Comparison of ENCODE assay signal across 8 cellular contexts in the genomic region with DNA sequence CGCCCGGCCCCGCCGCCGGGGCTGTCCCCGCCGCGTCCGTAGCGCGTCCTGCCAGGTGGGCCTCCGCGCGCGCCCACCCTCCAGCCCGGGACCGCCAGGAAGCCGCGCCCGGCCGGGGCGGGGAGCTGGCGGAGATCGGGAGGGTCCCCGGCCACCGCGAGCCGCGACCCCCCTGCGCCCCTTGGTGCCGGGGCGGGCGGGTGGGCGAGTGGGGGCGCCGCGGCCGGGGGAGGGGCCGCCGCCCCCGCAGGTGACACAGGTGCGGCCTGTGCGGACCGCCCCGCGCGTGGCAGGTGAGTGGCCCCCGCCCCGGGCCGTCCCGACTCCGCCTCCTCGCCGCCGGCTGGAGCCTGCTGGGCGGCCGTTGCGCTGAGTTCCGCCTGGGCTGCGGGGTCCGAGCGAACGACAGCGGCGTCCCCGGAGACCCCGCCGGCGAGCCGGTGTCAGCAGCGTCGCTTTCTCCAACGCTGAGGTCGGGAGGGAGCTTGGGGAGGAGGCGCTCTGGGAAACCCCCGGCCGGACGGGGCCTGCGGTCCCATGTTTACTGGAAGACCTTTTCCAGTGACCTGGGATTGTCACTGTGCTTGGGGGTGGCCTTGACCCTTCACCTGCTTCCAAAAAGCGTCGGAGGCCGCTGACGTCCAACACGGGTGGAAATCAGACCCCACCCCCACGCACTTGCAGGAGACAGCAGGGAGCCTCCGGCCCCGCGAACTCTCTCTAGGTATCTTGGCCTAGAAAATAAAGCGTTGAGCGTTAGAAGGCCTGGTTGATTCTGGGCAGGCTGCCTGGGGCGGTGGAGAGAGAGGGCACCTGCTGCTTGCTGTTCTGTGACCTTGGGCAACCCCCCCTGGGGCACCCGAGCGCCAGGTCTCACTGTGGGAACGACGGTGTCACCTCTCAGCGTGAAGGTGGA. TPM values are rescaled to one million over a fixed set of nuclear protein-coding genes. Genes with fewer than 3 reads are reported as not detected.
DNase-seq lines count a peak whose midpoint lies in the region; ATAC-seq and TF ChIP-seq lines count a peak whose summit lies in the region.

No MANE protein-coding gene starts in this region.

- ATAC-seq in GM21737 (IDR thresholded peaks at IDR 0.05; ENCODE audit: unreplicated experiment) (peak; percentile 51), gastroesophageal sphincter (peak; percentile 39)

- H3K4me1 Mint-ChIP-seq in activated T-helper 2 cell treated with anti-CD3 and anti-CD28 coated beads, Interferon-gamma antibody, Interleukin-2, Interleukin-4, amounts not matched to agents 10 μg/mL and 5 μg/mL and 100 μg/mL, durations not matched to agents 14 hours and 24 hours and 36 hours (ENCODE audit: low read depth): peaks cover 43% of the 10 kb centered on the region

- peak overlapping the region; percentile 84 for H3K4me3 Mint-ChIP-seq in activated T-helper 2 cell treated with anti-CD3 and anti-CD28 coated beads, Interferon-gamma antibody, Interleukin-2, Interleukin-4, amounts not matched to agents 10 μg/mL and 5 μg/mL and 100 μg/mL, durations not matched to agents 14 hours and 24 hours and 36 hours (ENCODE audit: low read depth)

- TF ChIP-seq CTCF in gastroesophageal sphincter (IDR thresholded peaks at IDR 0.05) (no peak), osteoblast (IDR thresholded peaks at IDR 0.05; ENCODE audit: extremely low read depth, low read depth, low read length) (no peak)

- H3K27me3 Mint-ChIP-seq in activated T-helper 2 cell treated with anti-CD3 and anti-CD28 coated beads, Interferon-gamma antibody, Interleukin-2, Interleukin-4, amounts not matched to agents 10 μg/mL and 5 μg/mL and 100 μg/mL, durations not matched to agents 14 hours and 24 hours and 36 hours (ENCODE audit: low read depth): peaks cover 17% of the 10 kb centered on the region

- H3K27ac ChIP-seq in gastroesophageal sphincter (peak overlapping the region; percentile 57 to 93 (median 88)), osteoblast (ENCODE audit: low read depth, low read length) (no peak overlapping the region)

- no peaks in the 10 kb centered on the region for H3K9me3 Mint-ChIP-seq in activated T-helper 2 cell treated with anti-CD3 and anti-CD28 coated beads, Interferon-gamma antibody, Interleukin-2, Interleukin-4, amounts not matched to agents 10 μg/mL and 5 μg/mL and 100 μg/mL, durations not matched to agents 14 hours and 24 hours and 36 hours

- peaks cover 40% of the 10 kb centered on the region for H3K36me3 Mint-ChIP-seq in activated T-helper 2 cell treated with anti-CD3 and anti-CD28 coated beads, Interferon-gamma antibody, Interleukin-2, Interleukin-4, amounts not matched to agents 10 μg/mL and 5 μg/mL and 100 μg/mL, durations not matched to agents 14 hours and 24 hours and 36 hours (ENCODE audit: low read depth)

- peak overlapping the region; percentile 70 for H3K4me3 ChIP-seq in GM08714 (ENCODE audit: low read length)
- peak overlapping the region; percentile 72 to 91 for H3K4me3 ChIP-seq in gastroesophageal sphincter
- H3K4me3 ChIP-seq in osteoblast (ENCODE audit: insufficient read depth, low read length): peak overlapping the region; percentile 78

- no peak for TF ChIP-seq EP300 in gastroesophageal sphincter (IDR thresholded peaks at IDR 0.05)

- intact Hi-C loops in activated T-helper 2 cell treated with anti-CD3 and anti-CD28 coated beads, Interferon-gamma antibody, Interleukin-2, Interleukin-4, amounts not matched to agents 10 μg/mL and 5 μg/mL and 100 μg/mL, durations not matched to agents 14 hours and 24 hours and 36 hours (cut with micrococcal nuclease): no loop called here

- TF ChIP-seq POLR2A in gastroesophageal sphincter (IDR thresholded peaks at IDR 0.05): no peak

- peak overlapping the region; percentile 90 for H3K4me2 ChIP-seq in osteoblast (ENCODE audit: insufficient read depth, low read length)

- WGBS in gastroesophageal sphincter (ENCODE audit: low coverage in 1 of 2), 2 donors: 40% methylated on average over 1 of the region's 96 CpGs; no CpG with 5 or more reads in 1 of the 2 donors

- H3K27ac Mint-ChIP-seq in activated T-helper 2 cell treated with anti-CD3 and anti-CD28 coated beads, Interferon-gamma antibody, Interleukin-2, Interleukin-4, amounts not matched to agents 10 μg/mL and 5 μg/mL and 100 μg/mL, durations not matched to agents 14 hours and 24 hours and 36 hours: peak overlapping the region; percentile 79

- H4K20me1 ChIP-seq in osteoblast (ENCODE audit: insufficient read depth, low read length): peaks cover 2% of the 10 kb centered on the region

- H3K79me2 ChIP-seq in osteoblast (ENCODE audit: insufficient read depth, low read length): peaks cover 29% of the 10 kb centered on the region

- H3K4me1 ChIP-seq in gastroesophageal sphincter (peaks cover 0 to 30% (median 7%) of the 10 kb centered on the region in 3 donors), osteoblast (ENCODE audit: insufficient read depth, low read length) (peaks cover 18% of the 10 kb centered on the region)

- peak; percentile 25 for DNase-seq in M059J (ENCODE audit: low read depth)
- DNase-seq in activated T-helper 2 cell treated with anti-CD3 and anti-CD28 coated beads, Interferon-gamma antibody, Interleukin-2, Interleukin-4, amounts not matched to agents 10 μg/mL and 5 μg/mL and 100 μg/mL, durations not matched to agents 14 hours and 24 hours and 36 hours (ENCODE audit: low spot score): peak; percentile 30
- peak; percentile 90 for DNase-seq in osteoblast (ENCODE audit: insufficient read length, low spot score, missing footprints)
- no peak for DNase-seq in amniotic stem cell (lab: John Stamatoyannopoulos, UW)
- no peak for DNase-seq in HCEC 1CT

- H3K9me3 ChIP-seq in gastroesophageal sphincter: no peaks in the 10 kb centered on the region
- H3K9me3 ChIP-seq in osteoblast (ENCODE audit: low read depth, low read length): no peaks in the 10 kb centered on the region

- H3K27me3 ChIP-seq in gastroesophageal sphincter (no peaks in the 10 kb centered on the region), osteoblast (ENCODE audit: insufficient read depth, low read length) (no peaks in the 10 kb centered on the region)

- peaks cover 0 to 34% of the 10 kb centered on the region in 2 donors for H3K36me3 ChIP-seq in gastroesophageal sphincter
- H3K36me3 ChIP-seq in osteoblast (ENCODE audit: insufficient read depth, low read length): peaks cover 25% of the 10 kb centered on the region

- H2AFZ ChIP-seq in osteoblast (ENCODE audit: low read length): peak overlapping the region; percentile 52

RNA-seq across cellular contexts. Expression of a gene that starts 0.5 kb away (rescaled TPM):
- 23.5 and 39.6 TPM in 2 replicates for total RNA-seq in M059J (2014; rRNA removed; shearing (Covaris generic))
- 57.7 and 59.6 TPM in 2 replicates for total RNA-seq in activated T-helper 2 cell treated with anti-CD3 and anti-CD28 coated beads, Interferon-gamma antibody, Interleukin-2, Interleukin-4, amounts not matched to agents 10 μg/mL and 5 μg/mL and 100 μg/mL, durations not matched to agents 14 hours and 24 hours and 36 hours
- total RNA-seq in gastroesophageal sphincter (100 to 1,000 TPM in 1 of 4 donors, 10 to 100 TPM in 3; 70.5 to 114 (median 80.5) TPM), osteoblast (67.5 and 69.1 TPM in 2 replicates)

RNA-seq across cellular contexts. Expression of a gene that starts 31.0 kb away (rescaled TPM):
- 270 and 331 TPM in 2 replicates for total RNA-seq in M059J (2014; rRNA removed; shearing (Covaris generic))
- total RNA-seq in activated T-helper 2 cell treated with anti-CD3 and anti-CD28 coated beads, Interferon-gamma antibody, Interleukin-2, Interleukin-4, amounts not matched to agents 10 μg/mL and 5 μg/mL and 100 μg/mL, durations not matched to agents 14 hours and 24 hours and 36 hours: 478 and 483 TPM in 2 replicates
- total RNA-seq in gastroesophageal sphincter: 10 to 100 TPM; 13.1 to 46.2 (median 37.3) TPM
- 145 and 170 TPM in 2 replicates for total RNA-seq in osteoblast

RNA-seq across cellular contexts. Expression of a gene that starts 50.9 kb away (rescaled TPM):
- 66.8 and 80.6 TPM in 2 replicates for total RNA-seq in M059J (2014; rRNA removed; shearing (Covaris generic))
- total RNA-seq in activated T-helper 2 cell treated with anti-CD3 and anti-CD28 coated beads, Interferon-gamma antibody, Interleukin-2, Interleukin-4, amounts not matched to agents 10 μg/mL and 5 μg/mL and 100 μg/mL, durations not matched to agents 14 hours and 24 hours and 36 hours: 151 and 170 TPM in 2 replicates
- total RNA-seq in gastroesophageal sphincter (10 to 100 TPM; 49.1 to 70.2 (median 60.0) TPM), osteoblast (41.8 and 43.1 TPM in 2 replicates)

Comparison
In these comparisons a context has a peak if more than half of its experiments do, and no peak if none do; other contexts are left out.
1. DNase-seq: peak in M059J (single experiment), activated T-helper 2 cell treated with anti-CD3 and anti-CD28 coated beads, Interferon-gamma antibody, Interleukin-2, Interleukin-4, amounts not matched to agents 10 μg/mL and 5 μg/mL and 100 μg/mL, durations not matched to agents 14 hours and 24 hours and 36 hours (single experiment) and osteoblast (single experiment); none in amniotic stem cell (single experiment) and HCEC 1CT (single experiment).
2. Peak in every context shown above with its lines, with median percentiles within 50 percentile points of each other: H3K4me3 ChIP-seq.